ENCODE assay signal across 25 cellular contexts in genomic region chr5:80243567-80243966, GRCh38.
"Had no signal": no experiment of that assay in that cellular context is flagged by ENCODE, and none has a peak within 500 bp of the region (broad histone marks: within the 10 kb centered on the region; RNA-seq: fewer than 3 reads in every experiment).

No MANE protein-coding gene starts in this region.

- ATAC-seq: activated CD8-positive, alpha-beta T cell treated with anti-CD3 and anti-CD28 coated beads, Interleukin-2, amount 10 ng/mL, durations not matched to agents 7 days and 5 days had no signal

- H3K36me3 ChIP-seq: adrenal gland, SJCRH30 had no signal

- H3K27me3 ChIP-seq: adrenal gland, Peyer's patch, SJCRH30 had no signal

- DNase-seq: activated CD4-positive, alpha-beta T cell treated with anti-CD3 and anti-CD28 coated beads for 48 hours; activated CD4-positive, alpha-beta T cell treated with anti-CD3 and anti-CD28 coated beads, Interleukin-2, amount 50 U/mL, for 4 hours; activated CD4-positive, CD25-positive, alpha-beta regulatory T cell treated with anti-CD3 and anti-CD28 coated beads, Interleukin-2, amount 50 U/mL, for 72 hours; activated CD8-positive, alpha-beta memory T cell treated with anti-CD3 and anti-CD28 coated beads, Interleukin-2, amount 50 U/mL, for 48 hours; activated CD8-positive, alpha-beta T cell treated with anti-CD3 and anti-CD28 coated beads, Interleukin-2, amount 10 ng/mL, durations not matched to agents 7 days and 5 days; activated effector memory CD4-positive, alpha-beta T cell treated with Interleukin-2 at 50 U/mL for 16 hours; activated naive CD4-positive, alpha-beta T cell; activated naive CD8-positive, alpha-beta T cell treated with anti-CD3 and anti-CD28 coated beads, Interleukin-2, amount 10 ng/mL, durations not matched to agents 7 days and 5 days; activated T-cell treated with anti-CD3 and anti-CD28 coated beads, Interleukin-2, amount 50 U/mL, for 1 hour; adrenal gland; anterior cingulate cortex; central memory CD4-positive, alpha-beta T cell; MM.1S; NCI-H1105; NCI-H1436 treated with DMSO at 0.1 percent for 48 hours; NCI-H187; NCI-H2081; NCI-H510A treated with DMSO at 0.1 percent for 48 hours; NCI-H69; Peyer's patch; Right ventricle myocardium superior; SJCRH30; SK-N-SH; SW 1271 had no signal

- H3K4me3 Mint-ChIP-seq: activated CD8-positive, alpha-beta T cell treated with anti-CD3 and anti-CD28 coated beads, Interleukin-2, amount 10 ng/mL, durations not matched to agents 7 days and 5 days; activated naive CD8-positive, alpha-beta T cell treated with anti-CD3 and anti-CD28 coated beads, Interleukin-2, amount 10 ng/mL, durations not matched to agents 7 days and 5 days had no signal

- H3K9ac ChIP-seq: SK-N-SH had no signal

- H3K4me2 ChIP-seq: SK-N-SH had no signal

- H3K27ac Mint-ChIP-seq: activated CD8-positive, alpha-beta T cell treated with anti-CD3 and anti-CD28 coated beads, Interleukin-2, amount 10 ng/mL, durations not matched to agents 7 days and 5 days; activated naive CD8-positive, alpha-beta T cell treated with anti-CD3 and anti-CD28 coated beads, Interleukin-2, amount 10 ng/mL, durations not matched to agents 7 days and 5 days had no signal

- H3K9me2 ChIP-seq: SK-N-SH had no signal

- H3K27ac ChIP-seq: adrenal gland, coronary artery, Peyer's patch, SJCRH30 had no signal

- H3K27me3 Mint-ChIP-seq: activated naive CD8-positive, alpha-beta T cell treated with anti-CD3 and anti-CD28 coated beads, Interleukin-2, amount 10 ng/mL, durations not matched to agents 7 days and 5 days had no signal

- H3K9me3 ChIP-seq: Peyer's patch, SJCRH30 had no signal

- H3K4me3 ChIP-seq: adrenal gland, coronary artery, Peyer's patch, SJCRH30 had no signal
